4 cellular contexts compared by ENCODE assay signal in genomic region chr3:167422396-167422795, GRCh38. TPM values are rescaled to one million over a fixed set of nuclear protein-coding genes. Genes with fewer than 3 reads are reported as not detected.
"Had no signal": no experiment of that assay in that cellular context is flagged by ENCODE, and none has a peak within 500 bp of the region (broad histone marks: within the 10 kb centered on the region; RNA-seq: fewer than 3 reads in every experiment).

No MANE protein-coding gene starts in this region.

RNA-seq across cellular contexts. Expression of gene ZBBX, which starts 42.3 kb away (rescaled TPM):
- total RNA-seq: LHCN-M2, M059J, MCF 10A had no signal

RNA-seq across cellular contexts. Expression of gene SERPINI2, which starts 51.4 kb away (rescaled TPM):
- total RNA-seq: LHCN-M2, M059J, MCF 10A, NCI-H460 had no signal
